In the genomic region with DNA sequence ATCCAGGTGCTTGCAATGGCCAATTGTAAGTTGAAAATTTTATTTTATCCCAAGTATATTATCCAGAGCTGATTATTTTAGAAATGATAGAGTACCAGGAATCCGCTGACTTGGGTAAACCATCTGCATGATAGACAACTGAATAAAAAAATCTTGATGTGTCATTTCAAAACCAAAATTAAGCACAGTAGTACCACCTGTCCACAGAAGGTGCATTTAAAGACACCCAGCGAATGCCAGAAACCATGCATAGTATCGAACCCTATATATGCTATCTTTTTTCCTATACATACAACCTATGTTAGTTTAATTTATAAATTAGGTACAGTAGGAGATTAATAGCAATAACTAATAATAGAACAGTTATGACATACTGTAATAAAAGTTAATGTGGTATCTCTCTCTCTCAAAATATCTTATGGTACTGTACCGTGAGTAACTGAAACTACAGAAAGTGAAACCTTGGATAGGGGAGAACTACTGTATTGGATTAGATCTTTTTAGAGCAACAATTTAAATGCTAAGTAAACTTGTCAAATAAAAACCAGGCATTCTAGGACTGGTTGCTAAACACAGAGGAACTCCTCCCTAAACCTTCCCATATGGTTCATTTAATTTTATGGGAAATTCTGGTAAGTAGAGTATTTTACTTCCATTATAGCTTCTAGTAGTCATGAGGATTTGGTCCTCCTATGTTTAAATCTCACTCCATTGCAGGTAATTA, we compare ENCODE assay signal across 1 cellular context.
TF ChIP-seq lines count a peak whose summit lies in the region.

No MANE protein-coding gene starts in this region.

TF ChIP-seq in GM23338, 12 proteins besides CTCF, POLR2A, EP300 and RAD21 (continued from another document):
- TF ChIP-seq, protein P1, sequence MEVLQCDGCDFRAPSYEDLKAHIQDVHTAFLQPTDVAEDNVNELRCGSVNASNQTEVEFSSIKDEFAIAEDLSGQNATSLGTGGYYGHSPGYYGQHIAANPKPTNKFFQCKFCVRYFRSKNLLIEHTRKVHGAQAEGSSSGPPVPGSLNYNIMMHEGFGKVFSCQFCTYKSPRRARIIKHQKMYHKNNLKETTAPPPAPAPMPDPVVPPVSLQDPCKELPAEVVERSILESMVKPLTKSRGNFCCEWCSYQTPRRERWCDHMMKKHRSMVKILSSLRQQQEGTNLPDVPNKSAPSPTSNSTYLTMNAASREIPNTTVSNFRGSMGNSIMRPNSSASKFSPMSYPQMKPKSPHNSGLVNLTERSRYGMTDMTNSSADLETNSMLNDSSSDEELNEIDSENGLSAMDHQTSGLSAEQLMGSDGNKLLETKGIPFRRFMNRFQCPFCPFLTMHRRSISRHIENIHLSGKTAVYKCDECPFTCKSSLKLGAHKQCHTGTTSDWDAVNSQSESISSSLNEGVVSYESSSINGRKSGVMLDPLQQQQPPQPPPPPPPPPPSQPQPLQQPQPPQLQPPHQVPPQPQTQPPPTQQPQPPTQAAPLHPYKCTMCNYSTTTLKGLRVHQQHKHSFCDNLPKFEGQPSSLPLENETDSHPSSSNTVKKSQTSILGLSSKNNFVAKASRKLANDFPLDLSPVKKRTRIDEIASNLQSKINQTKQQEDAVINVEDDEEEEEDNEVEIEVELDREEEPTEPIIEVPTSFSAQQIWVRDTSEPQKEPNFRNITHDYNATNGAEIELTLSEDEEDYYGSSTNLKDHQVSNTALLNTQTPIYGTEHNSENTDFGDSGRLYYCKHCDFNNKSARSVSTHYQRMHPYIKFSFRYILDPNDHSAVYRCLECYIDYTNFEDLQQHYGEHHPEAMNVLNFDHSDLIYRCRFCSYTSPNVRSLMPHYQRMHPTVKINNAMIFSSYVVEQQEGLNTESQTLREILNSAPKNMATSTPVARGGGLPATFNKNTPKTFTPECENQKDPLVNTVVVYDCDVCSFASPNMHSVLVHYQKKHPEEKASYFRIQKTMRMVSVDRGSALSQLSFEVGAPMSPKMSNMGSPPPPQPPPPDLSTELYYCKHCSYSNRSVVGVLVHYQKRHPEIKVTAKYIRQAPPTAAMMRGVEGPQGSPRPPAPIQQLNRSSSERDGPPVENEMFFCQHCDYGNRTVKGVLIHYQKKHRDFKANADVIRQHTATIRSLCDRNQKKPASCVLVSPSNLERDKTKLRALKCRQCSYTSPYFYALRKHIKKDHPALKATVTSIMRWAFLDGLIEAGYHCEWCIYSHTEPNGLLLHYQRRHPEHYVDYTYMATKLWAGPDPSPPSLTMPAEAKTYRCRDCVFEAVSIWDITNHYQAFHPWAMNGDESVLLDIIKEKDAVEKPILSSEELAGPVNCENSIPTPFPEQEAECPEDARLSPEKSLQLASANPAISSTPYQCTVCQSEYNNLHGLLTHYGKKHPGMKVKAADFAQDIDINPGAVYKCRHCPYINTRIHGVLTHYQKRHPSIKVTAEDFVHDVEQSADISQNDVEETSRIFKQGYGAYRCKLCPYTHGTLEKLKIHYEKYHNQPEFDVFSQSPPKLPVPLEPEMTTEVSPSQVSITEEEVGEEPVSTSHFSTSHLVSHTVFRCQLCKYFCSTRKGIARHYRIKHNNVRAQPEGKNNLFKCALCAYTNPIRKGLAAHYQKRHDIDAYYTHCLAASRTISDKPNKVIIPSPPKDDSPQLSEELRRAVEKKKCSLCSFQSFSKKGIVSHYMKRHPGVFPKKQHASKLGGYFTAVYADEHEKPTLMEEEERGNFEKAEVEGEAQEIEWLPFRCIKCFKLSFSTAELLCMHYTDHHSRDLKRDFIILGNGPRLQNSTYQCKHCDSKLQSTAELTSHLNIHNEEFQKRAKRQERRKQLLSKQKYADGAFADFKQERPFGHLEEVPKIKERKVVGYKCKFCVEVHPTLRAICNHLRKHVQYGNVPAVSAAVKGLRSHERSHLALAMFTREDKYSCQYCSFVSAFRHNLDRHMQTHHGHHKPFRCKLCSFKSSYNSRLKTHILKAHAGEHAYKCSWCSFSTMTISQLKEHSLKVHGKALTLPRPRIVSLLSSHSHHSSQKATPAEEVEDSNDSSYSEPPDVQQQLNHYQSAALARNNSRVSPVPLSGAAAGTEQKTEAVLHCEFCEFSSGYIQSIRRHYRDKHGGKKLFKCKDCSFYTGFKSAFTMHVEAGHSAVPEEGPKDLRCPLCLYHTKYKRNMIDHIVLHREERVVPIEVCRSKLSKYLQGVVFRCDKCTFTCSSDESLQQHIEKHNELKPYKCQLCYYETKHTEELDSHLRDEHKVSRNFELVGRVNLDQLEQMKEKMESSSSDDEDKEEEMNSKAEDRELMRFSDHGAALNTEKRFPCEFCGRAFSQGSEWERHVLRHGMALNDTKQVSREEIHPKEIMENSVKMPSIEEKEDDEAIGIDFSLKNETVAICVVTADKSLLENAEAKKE (CRISPR knock-in tag; IDR thresholded peaks at IDR 0.05) = no peak
- TF ChIP-seq ZNF114 (CRISPR knock-in tag; IDR thresholded peaks at IDR 0.05) (no peak), EZH2phosphoT487 (IDR thresholded peaks at IDR 0.05; ENCODE audit: unreplicated experiment) (no peak), POLR2AphosphoS5 (IDR thresholded peaks at IDR 0.05; ENCODE audit: low read depth) (no peak), EZH2 (IDR thresholded peaks at IDR 0.05; ENCODE audit: low read depth, unreplicated experiment) (no peak), NANOG (IDR thresholded peaks at IDR 0.05; ENCODE audit: borderline replicate concordance) (no peak)
- TF ChIP-seq, protein P2, sequence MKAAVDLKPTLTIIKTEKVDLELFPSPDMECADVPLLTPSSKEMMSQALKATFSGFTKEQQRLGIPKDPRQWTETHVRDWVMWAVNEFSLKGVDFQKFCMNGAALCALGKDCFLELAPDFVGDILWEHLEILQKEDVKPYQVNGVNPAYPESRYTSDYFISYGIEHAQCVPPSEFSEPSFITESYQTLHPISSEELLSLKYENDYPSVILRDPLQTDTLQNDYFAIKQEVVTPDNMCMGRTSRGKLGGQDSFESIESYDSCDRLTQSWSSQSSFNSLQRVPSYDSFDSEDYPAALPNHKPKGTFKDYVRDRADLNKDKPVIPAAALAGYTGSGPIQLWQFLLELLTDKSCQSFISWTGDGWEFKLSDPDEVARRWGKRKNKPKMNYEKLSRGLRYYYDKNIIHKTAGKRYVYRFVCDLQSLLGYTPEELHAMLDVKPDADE (IDR thresholded peaks at IDR 0.05) = no peak
TF ChIP-seq in GM23338: peak in this region for 0.
